Comparison of ENCODE assay signal across 8 cellular contexts in the genomic region with DNA sequence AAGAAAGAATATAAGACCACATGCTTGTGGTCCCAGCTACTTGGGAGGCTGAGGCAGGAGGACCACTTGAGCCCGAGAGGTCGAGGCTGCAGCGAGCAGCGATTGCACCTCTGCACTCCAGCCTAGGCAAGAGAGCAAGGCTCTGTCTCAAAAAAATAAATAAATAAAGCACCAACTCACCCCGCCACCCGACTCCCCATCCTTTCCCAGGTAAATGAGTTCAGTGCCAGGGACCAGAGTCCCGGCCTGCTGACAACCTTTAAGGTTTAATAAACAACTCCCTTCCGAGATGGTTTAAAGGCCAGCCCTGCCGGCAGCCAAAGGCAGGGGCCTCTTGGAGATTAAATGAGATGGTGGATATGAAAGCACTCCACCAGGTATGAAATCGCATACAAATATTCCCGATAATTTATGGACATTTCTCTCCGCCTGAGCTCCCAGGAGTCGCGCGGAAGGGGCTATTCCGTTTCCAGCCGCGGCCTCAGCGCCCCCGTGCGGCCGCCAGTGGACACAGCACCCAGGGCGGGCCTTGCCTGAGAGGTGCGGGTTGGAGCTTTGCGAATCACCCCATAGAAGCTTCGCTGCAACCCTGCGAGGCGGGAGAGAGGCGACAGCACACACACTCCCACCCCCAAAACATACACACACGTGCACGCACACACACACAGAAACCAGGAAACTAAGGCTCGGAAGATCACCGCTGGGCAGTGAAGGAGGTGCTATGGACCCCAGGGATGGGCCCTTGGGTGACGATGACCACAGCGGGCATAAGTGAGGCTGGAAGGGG. TPM values are rescaled to one million over a fixed set of nuclear protein-coding genes. Genes with fewer than 3 reads are reported as not detected.
DNase-seq lines count a peak whose midpoint lies in the region; ATAC-seq, FAIRE-seq and TF ChIP-seq lines count a peak whose summit lies in the region.

No MANE protein-coding gene starts in this region.

- TF ChIP-seq CTCF in chondrocyte (IDR thresholded peaks at IDR 0.05) (peak; percentile 95), HepG2 (CRISPR knock-in tag; IDR thresholded peaks at IDR 0.05) (peak; percentile 96)

- TF ChIP-seq EP300 in HepG2 (IDR thresholded peaks at IDR 0.05; ENCODE audit: low read depth in 2 of 2, low read length in 2 of 2) (no peak), HepG2 (CRISPR knock-in tag; IDR thresholded peaks at IDR 0.05; ENCODE audit: borderline replicate concordance) (no peak)

- no peaks in the 10 kb centered on the region for H3K9me3 ChIP-seq in HepG2 (ENCODE audit: low read length)

- ATAC-seq in HepG2 = peak; percentile 84

- H3K4me1 ChIP-seq in HepG2 (ENCODE audit: insufficient read depth, low read length) = peaks cover under 1% of the 10 kb centered on the region

- no peaks in the 10 kb centered on the region for H3K9me3 Mint-ChIP-seq in chondrocyte (ENCODE audit: low read depth)

- TF ChIP-seq RAD21 in HepG2 (CRISPR knock-in tag; IDR thresholded peaks at IDR 0.05) = peak; percentile 74; the same call in 1 of the 2 replicates

- H3K4me2 ChIP-seq in HepG2 (ENCODE audit: low read depth, low read length) = peak overlapping the region; percentile 78

- peaks cover 11% of the 10 kb centered on the region for H3K79me2 ChIP-seq in HepG2 (ENCODE audit: insufficient read depth, low read length)

- intact Hi-C loops in HepG2 (cut with micrococcal nuclease; ENCODE audit: unreplicated experiment) = loop anchor here (1.0 to 10.0 kb wide), 3 partner anchors 109 to 405 kb away; no protein-coding TSS in a partner anchor

- H3K4me1 Mint-ChIP-seq in chondrocyte (ENCODE audit: low read depth) = peaks cover 11% of the 10 kb centered on the region

- WGBS in HepG2 (ENCODE audit: low lambda C conversion rate) = 20% methylated on average over 23 of the region's 35 CpGs

- H3K4me3 Mint-ChIP-seq in chondrocyte (ENCODE audit: unreplicated experiment) = no peak overlapping the region

- DNase-seq in NOMO-1 (lab: John Stamatoyannopoulos, UW; ENCODE audit: unreplicated experiment in 2 of 2) (peak; percentile 33 to 56), NOMO-1 treated with dmso at 0.1 percent for 144 hours (lab: John Stamatoyannopoulos, UW; ENCODE audit: unreplicated experiment) (no peak), NCI-H2081 treated with DMSO at 0.1 percent for 48 hours (lab: John Stamatoyannopoulos, UW) (peak; percentile 44), chondrocyte (ENCODE audit: low spot score) (no peak), HepG2 (ENCODE audit: low spot score) (peak; percentile 52), A172 (ENCODE audit: low spot score) (no peak)
- peak; percentile 80 for DNase-seq in activated CD4-positive, alpha-beta T cell treated with anti-CD3 and anti-CD28 coated beads for 48 hours
- DNase-seq in stimulated activated CD8-positive, alpha-beta memory T cell treated with anti-CD3 and anti-CD28 coated beads, Interleukin-4, amount 100 ng/mL, for 24 hours (ENCODE audit: low read depth) = peak; percentile 49

- H2AFZ ChIP-seq in HepG2 (ENCODE audit: low read length) = peak overlapping the region; percentile 10

- H3K36me3 Mint-ChIP-seq in chondrocyte (ENCODE audit: low read depth) = peaks cover 2% of the 10 kb centered on the region

- H3K27ac Mint-ChIP-seq in chondrocyte (ENCODE audit: unreplicated experiment) = peak overlapping the region; percentile 54

- BruUV-seq in HepG2 (replicated peaks; lab: Mats Ljungman, UMichigan) = no TSS peak

- no peak overlapping the region; the same call in 1 of the 2 replicates for H3K9ac ChIP-seq in HepG2 (ENCODE audit: insufficient read depth, low read depth, low read length)

- H3K36me3 ChIP-seq in HepG2 (replicated peaks in 1 of 2; ENCODE audit: control insufficient read depth in 1 of 2, insufficient read depth in 2 of 2, low read length in 2 of 2) = no peaks in the 10 kb centered on the region

- H4K20me1 ChIP-seq in HepG2 (ENCODE audit: insufficient read depth, low read length) = peaks cover 9% of the 10 kb centered on the region

- FAIRE-seq in HepG2 (lab: Jason Lieb, UNC) = peak; percentile 32

- H3K27me3 ChIP-seq in HepG2 (ENCODE audit: control insufficient read depth in 1 of 2, insufficient read depth in 2 of 2, low read length in 2 of 2) = peaks cover 27 to 85% of the 10 kb centered on the region in 2 experiments

- H3K27ac ChIP-seq in HepG2 (ENCODE audit: extremely low read length, insufficient read depth, low read length) = no peak overlapping the region

- peak overlapping the region; percentile 32 to 55 (median 37) for H3K4me3 ChIP-seq in HepG2 (replicated peaks in 1 of 3; ENCODE audit: insufficient read depth in 1 of 3, low read depth in 2 of 3, low read length in 3 of 3)

- in situ Hi-C loops in HepG2 (cut with HindIII; ENCODE audit: extremely low pct_ligation_motif_present, low pct_unique_long_range_greater_than_20kb) = no loop called here

- TF ChIP-seq POLR2A in HepG2 (IDR thresholded peaks at IDR 0.05; ENCODE audit: insufficient read depth in 1 of 2, low read depth in 2 of 2, low read length in 2 of 2) = no peak

- CTCF ChIA-PET in HepG2 (lab: Yijun Ruan, JAX; ENCODE audit: low intra/inter-chr PET ratio, low total read pairs) = interaction anchor here (0.7 to 1.9 kb wide), 3 partner anchors 23 to 201 kb away, joined by 3 to 16 read pairs (median 3); no protein-coding TSS in a partner anchor

- peaks cover 49% of the 10 kb centered on the region for H3K27me3 Mint-ChIP-seq in chondrocyte (ENCODE audit: low read depth)

- POLR2A ChIA-PET in HepG2 (lab: Yijun Ruan, JAX) = interaction anchor here (1.0 to 1.5 kb wide), 2 partner anchors 9 to 110 kb away, joined by 3 to 5 read pairs; no protein-coding TSS in a partner anchor

RNA-seq across cellular contexts. Expression of a gene that starts 4.0 kb away (rescaled TPM):
- total RNA-seq in chondrocyte = 539 to 625 TPM (median 549 TPM) in 3 replicates
- 2,370 and 2,621 TPM in 2 replicates for total RNA-seq in HepG2 (2016; rRNA removed; fragmentation: Illumina TruSeq; extraction: Trizol)
- total RNA-seq in HepG2 (2016; cell fraction: cytosol; rRNA removed; fragmentation: Illumina TruSeq; extraction: Trizol; ENCODE audit: low read depth) = 2,846 and 3,171 TPM in 2 replicates
- total RNA-seq in HepG2 (2016; cell fraction: insoluble cytoplasmic fraction; rRNA removed; fragmentation: Illumina TruSeq; extraction: Trizol) = 2,344 and 2,494 TPM in 2 replicates
- 4,564 and 4,636 TPM in 2 replicates for total RNA-seq in HepG2 (2016; cell fraction: membrane; rRNA removed; fragmentation: Illumina TruSeq; extraction: Trizol)
- total RNA-seq in HepG2 (2016; cell fraction: nucleus; rRNA removed; fragmentation: Illumina TruSeq; extraction: Trizol) = 746 and 817 TPM in 2 replicates
- 2,077 and 2,372 TPM in 2 replicates for polyA plus RNA-seq in HepG2 (2011; rRNA removed)
- polyA plus RNA-seq in HepG2 (2011; cell fraction: cytosol; rRNA removed) = 407 and 1,119 TPM in 2 replicates
- polyA plus RNA-seq in HepG2 (2011; cell fraction: nucleus; rRNA removed) = 463 and 488 TPM in 2 replicates
- polyA plus RNA-seq in HepG2 (2012) = 4,774 and 5,492 TPM in 2 replicates
- 3,783 and 3,983 TPM in 2 replicates for polyA plus RNA-seq in HepG2 (2016; cell fraction: cytosol; fragmentation: Illumina TruSeq; extraction: Trizol; ENCODE audit: low read depth)
- 2,521 and 2,667 TPM in 2 replicates for polyA plus RNA-seq in HepG2 (2016; cell fraction: insoluble cytoplasmic fraction; fragmentation: Illumina TruSeq; extraction: Trizol; ENCODE audit: low read depth)
- 4,834 and 4,888 TPM in 2 replicates for polyA plus RNA-seq in HepG2 (2016; cell fraction: membrane; fragmentation: Illumina TruSeq; extraction: Trizol; ENCODE audit: low read depth)
- polyA plus RNA-seq in HepG2 (2016; cell fraction: nucleus; fragmentation: Illumina TruSeq; extraction: Trizol; ENCODE audit: insufficient read depth, low read depth) = 1,405 and 1,472 TPM in 2 replicates
- 264 and 339 TPM in 2 replicates for polyA minus RNA-seq in HepG2 (2011; rRNA and poly(A)+ RNA removed; ENCODE audit: low replicate concordance)
- 484 and 523 TPM in 2 replicates for polyA minus RNA-seq in HepG2 (2011; cell fraction: cytosol; rRNA and poly(A)+ RNA removed)
- polyA minus RNA-seq in HepG2 (2011; cell fraction: nucleus; rRNA and poly(A)+ RNA removed) = 268 and 368 TPM in 2 replicates
- 351 and 1,058 TPM in 2 replicates for total RNA-seq in A172 (2014; rRNA removed; shearing (Covaris generic))

RNA-seq across cellular contexts. Expression of a gene that starts 13.9 kb away (rescaled TPM):
- total RNA-seq in chondrocyte = 1.6 to 2.1 TPM (median 1.9 TPM) in 3 replicates
- 0.32 and 0.77 TPM in 2 replicates for total RNA-seq in HepG2 (2016; rRNA removed; fragmentation: Illumina TruSeq; extraction: Trizol)
- total RNA-seq in HepG2 (2016; cell fraction: cytosol; rRNA removed; fragmentation: Illumina TruSeq; extraction: Trizol; ENCODE audit: low read depth) = 0.09 and 0.20 TPM in 2 replicates
- total RNA-seq in HepG2 (2016; cell fraction: insoluble cytoplasmic fraction; rRNA removed; fragmentation: Illumina TruSeq; extraction: Trizol) = 0.56 and 0.83 TPM in 2 replicates
- 0.56 and 0.76 TPM in 2 replicates for total RNA-seq in HepG2 (2016; cell fraction: membrane; rRNA removed; fragmentation: Illumina TruSeq; extraction: Trizol)
- total RNA-seq in HepG2 (2016; cell fraction: nucleus; rRNA removed; fragmentation: Illumina TruSeq; extraction: Trizol) = 0.72 and 1.6 TPM in 2 replicates
- polyA plus RNA-seq in HepG2 (2011; rRNA removed) = 0.96 and 1.6 TPM in 2 replicates
- 0.88 and 1.1 TPM in 2 replicates for polyA plus RNA-seq in HepG2 (2011; cell fraction: cytosol; rRNA removed)
- 1.7 and 2.0 TPM in 2 replicates for polyA plus RNA-seq in HepG2 (2011; cell fraction: nucleus; rRNA removed)
- 0.34 and 1.0 TPM in 2 replicates for polyA plus RNA-seq in HepG2 (2012)
- 0.05 and 0.17 TPM in 2 replicates for polyA plus RNA-seq in HepG2 (2016; cell fraction: cytosol; fragmentation: Illumina TruSeq; extraction: Trizol; ENCODE audit: low read depth)
- 0.27 and 0.61 TPM in 2 replicates for polyA plus RNA-seq in HepG2 (2016; cell fraction: insoluble cytoplasmic fraction; fragmentation: Illumina TruSeq; extraction: Trizol; ENCODE audit: low read depth)
- polyA plus RNA-seq in HepG2 (2016; cell fraction: membrane; fragmentation: Illumina TruSeq; extraction: Trizol; ENCODE audit: low read depth) = 0.23 and 0.50 TPM in 2 replicates
- polyA plus RNA-seq in HepG2 (2016; cell fraction: nucleus; fragmentation: Illumina TruSeq; extraction: Trizol; ENCODE audit: insufficient read depth, low read depth) = 1.9 and 2.0 TPM in 2 replicates
- polyA minus RNA-seq in HepG2 (2011; rRNA and poly(A)+ RNA removed; ENCODE audit: low replicate concordance) = 3.4 and 3.8 TPM in 2 replicates
- 0.18 and 0.89 TPM in 2 replicates for polyA minus RNA-seq in HepG2 (2011; cell fraction: cytosol; rRNA and poly(A)+ RNA removed)
- polyA minus RNA-seq in HepG2 (2011; cell fraction: nucleus; rRNA and poly(A)+ RNA removed) = 0.52 and 1.1 TPM in 2 replicates
- total RNA-seq in A172 (2014; rRNA removed; shearing (Covaris generic)) = 0.72 and 1.3 TPM in 2 replicates

Comparison
In these comparisons a context has a peak if more than half of its experiments do, and no peak if none do; other contexts are left out.
1. DNase-seq: peak in NOMO-1 (2 of 2), NCI-H2081 treated with DMSO at 0.1 percent for 48 hours (single experiment), activated CD4-positive, alpha-beta T cell treated with anti-CD3 and anti-CD28 coated beads for 48 hours (single experiment), HepG2 (single experiment) and stimulated activated CD8-positive, alpha-beta memory T cell treated with anti-CD3 and anti-CD28 coated beads, Interleukin-4, amount 100 ng/mL, for 24 hours (single experiment); none in NOMO-1 treated with dmso at 0.1 percent for 144 hours (single experiment), chondrocyte (single experiment) and A172 (single experiment).